17 cellular contexts compared by ENCODE assay signal in genomic region chr5:135660826-135661555, GRCh38.
A peak's percentile ranks its signal among the peaks of the same experiment; 100 is the strongest.
DNase-seq lines count a peak whose midpoint lies in the region; ATAC-seq, FAIRE-seq and TF ChIP-seq lines count a peak whose summit lies in the region.
"Had no signal": no experiment of that assay in that cellular context is flagged by ENCODE, and none has a peak within 500 bp of the region (broad histone marks: within the 10 kb centered on the region; RNA-seq: fewer than 3 reads in every experiment).

No MANE protein-coding gene starts in this region.

- H3K9me3 ChIP-seq in right lobe of liver, result no peaks in the 10 kb centered on the region
- no peaks in the 10 kb centered on the region for H3K9me3 ChIP-seq in HepG2 (ENCODE audit: low read length)
- H3K9me3 ChIP-seq in Caco-2, result peaks cover 5% of the 10 kb centered on the region; the same call in 1 of the 2 replicates

- H3K4me1 Mint-ChIP-seq in WTC11, result peaks cover 9% of the 10 kb centered on the region
- H3K4me1 Mint-ChIP-seq in Caco-2 (ENCODE audit: low read depth, unreplicated experiment), result no peaks in the 10 kb centered on the region
- H3K4me1 Mint-ChIP-seq: activated CD4-positive, alpha-beta T cell treated with anti-CD3 and anti-CD28 coated beads for 36 hours; stimulated activated effector memory CD8-positive, alpha-beta T cell treated with anti-CD3 and anti-CD28 coated beads, Interleukin-12 subunit alpha, Interleukin-12 subunit beta, amount 100 ng/mL, for 72 hours had no signal

- WGBS in right lobe of liver (ENCODE audit: insufficient coverage, low coverage, low lambda C conversion rate, missing lambda C conversion rate), result 25% methylated on average over 2 of the region's 3 CpGs
- WGBS in HepG2 (ENCODE audit: low lambda C conversion rate), result 60% methylated on average over 3 of the region's 3 CpGs

- TF ChIP-seq EP300 in HepG2 (IDR thresholded peaks at IDR 0.05; ENCODE audit: low read depth in 2 of 2, low read length in 2 of 2) (no peak), HepG2 (CRISPR knock-in tag; IDR thresholded peaks at IDR 0.05; ENCODE audit: borderline replicate concordance) (no peak)

- BruUV-seq in HepG2 (replicated peaks; lab: Mats Ljungman, UMichigan) (no TSS peak), Caco-2 (replicated peaks; lab: Mats Ljungman, UMichigan) (no TSS peak)

- DNase-seq in right lobe of liver, result no peak
- no peak for DNase-seq in HepG2 (ENCODE audit: low spot score)
- DNase-seq in WTC11 (ENCODE audit: low spot score), result no peak
- peak; percentile 34 for DNase-seq in kidney epithelial cell (ENCODE audit: low read depth)
- DNase-seq in HuH-7.5 (ENCODE audit: low spot score), result no peak
- DNase-seq in Caco-2, result no peak
- DNase-seq in occipital lobe (lab: John Stamatoyannopoulos, UW), result no peak
- no peak for DNase-seq in stimulated activated CD4-positive, alpha-beta T cell treated with anti-CD3 and anti-CD28 coated beads, Interleukin-15, amount 100 ng/mL, for 24 hours
- DNase-seq: activated CD4-positive, alpha-beta T cell treated with anti-CD3 and anti-CD28 coated beads for 36 hours; activated T-cell treated with anti-CD3 and anti-CD28 coated beads, Interleukin-2, amount 50 U/mL, for 4 hours; amniotic stem cell; dorsolateral prefrontal cortex; MM.1S; stimulated activated CD4-positive, alpha-beta T cell treated with anti-CD3 and anti-CD28 coated beads, Interleukin-1b, Interleukin-23, amount 100 ng/mL, for 48 hours had no signal

- H3K79me2 ChIP-seq in HepG2 (ENCODE audit: insufficient read depth, low read length), result no peaks in the 10 kb centered on the region

- CTCF ChIA-PET in HepG2 (lab: Yijun Ruan, JAX; ENCODE audit: low intra/inter-chr PET ratio, low total read pairs) (no interaction called here), WTC11 (lab: Charles Lee) (interaction anchor here (0.9 to 2.4 kb wide), 3 partner anchors 83 to 107 kb away, joined by 3 to 9 read pairs (median 6); partner anchors contain the start of gene CXCL14), Caco-2 (lab: Charles Lee) (no interaction called here)

- TF ChIP-seq POLR2A in right lobe of liver (IDR thresholded peaks at IDR 0.05) (no peak), HepG2 (IDR thresholded peaks at IDR 0.05; ENCODE audit: insufficient read depth in 1 of 2, low read depth in 2 of 2, low read length in 2 of 2) (no peak)

- H3K4me1 ChIP-seq in right lobe of liver, result no peaks in the 10 kb centered on the region
- H3K4me1 ChIP-seq in HepG2 (ENCODE audit: insufficient read depth, low read length), result no peaks in the 10 kb centered on the region
- H3K4me1 ChIP-seq in Caco-2, result peaks cover 17% of the 10 kb centered on the region

- POLR2A ChIA-PET in HepG2 (lab: Yijun Ruan, JAX), result no interaction called here
- POLR2A ChIA-PET in WTC11 (lab: Charles Lee), result no interaction called here
- POLR2A ChIA-PET in Caco-2 (lab: Charles Lee), result no interaction called here

- H3K27ac Mint-ChIP-seq in WTC11 (no peak overlapping the region), Caco-2 (ENCODE audit: unreplicated experiment) (no peak overlapping the region)
- H3K27ac Mint-ChIP-seq: activated CD4-positive, alpha-beta T cell treated with anti-CD3 and anti-CD28 coated beads for 36 hours; stimulated activated effector memory CD8-positive, alpha-beta T cell treated with anti-CD3 and anti-CD28 coated beads, Interleukin-12 subunit alpha, Interleukin-12 subunit beta, amount 100 ng/mL, for 72 hours had no signal

- no peak for TF ChIP-seq RAD21 in HepG2 (CRISPR knock-in tag; IDR thresholded peaks at IDR 0.05)

- H3K9ac ChIP-seq in HepG2 (ENCODE audit: insufficient read depth, low read depth, low read length), result no peak overlapping the region

- H3K36me3 ChIP-seq in right lobe of liver (no peaks in the 10 kb centered on the region), HepG2 (replicated peaks in 1 of 2; ENCODE audit: control insufficient read depth in 1 of 2, insufficient read depth in 2 of 2, low read length in 2 of 2) (no peaks in the 10 kb centered on the region), kidney epithelial cell (ENCODE audit: control insufficient read depth, insufficient read depth, low read length) (no peaks in the 10 kb centered on the region), Caco-2 (ENCODE audit: control insufficient read depth, insufficient read depth, low read length) (no peaks in the 10 kb centered on the region)

- peaks cover 21% of the 10 kb centered on the region for H3K9me3 Mint-ChIP-seq in WTC11
- H3K9me3 Mint-ChIP-seq in Caco-2 (ENCODE audit: unreplicated experiment), result peaks cover 12% of the 10 kb centered on the region

- no peak overlapping the region for H2AFZ ChIP-seq in HepG2 (ENCODE audit: low read length)

- H3K27me3 ChIP-seq in right lobe of liver (no peaks in the 10 kb centered on the region), HepG2 (ENCODE audit: control insufficient read depth in 1 of 2, insufficient read depth in 2 of 2, low read length in 2 of 2) (no peaks in the 10 kb centered on the region), kidney epithelial cell (ENCODE audit: control insufficient read depth, insufficient read depth, low read length) (peaks cover 5% of the 10 kb centered on the region), Caco-2 (replicated peaks; ENCODE audit: control insufficient read depth, insufficient read depth, low read length) (no peaks in the 10 kb centered on the region; the same call in 1 of the 2 replicates)
- H3K27me3 ChIP-seq: dorsolateral prefrontal cortex had no signal

- H3K4me3 ChIP-seq in right lobe of liver (no peak overlapping the region), HepG2 (replicated peaks in 1 of 3; ENCODE audit: insufficient read depth in 1 of 3, low read depth in 2 of 3, low read length in 3 of 3) (no peak overlapping the region), kidney epithelial cell (ENCODE audit: low read depth, low read length) (no peak overlapping the region), Caco-2 (ENCODE audit: low read depth, low read length) (no peak overlapping the region)
- H3K4me3 ChIP-seq: dorsolateral prefrontal cortex had no signal

- H3K36me3 Mint-ChIP-seq in WTC11, result peaks cover 15% of the 10 kb centered on the region
- H3K36me3 Mint-ChIP-seq in Caco-2 (ENCODE audit: insufficient read depth, unreplicated experiment), result no peaks in the 10 kb centered on the region
- H3K36me3 Mint-ChIP-seq: stimulated activated effector memory CD8-positive, alpha-beta T cell treated with anti-CD3 and anti-CD28 coated beads, Interleukin-12 subunit alpha, Interleukin-12 subunit beta, amount 100 ng/mL, for 72 hours had no signal

- H3K27ac ChIP-seq in right lobe of liver (no peak overlapping the region), HepG2 (ENCODE audit: extremely low read length, insufficient read depth, low read length) (no peak overlapping the region)
- H3K27ac ChIP-seq: dorsolateral prefrontal cortex, HL-60 had no signal

- ATAC-seq in right lobe of liver (peak; percentile 29 to 67 (median 54)), HepG2 (no peak), WTC11 (peak; percentile 60)
- ATAC-seq: activated CD4-positive, alpha-beta T cell treated with anti-CD3 and anti-CD28 coated beads for 36 hours; activated T-cell treated with anti-CD3 and anti-CD28 coated beads, Interleukin-2, amount 50 U/mL, for 4 hours; stimulated activated effector memory CD8-positive, alpha-beta T cell treated with anti-CD3 and anti-CD28 coated beads, Interleukin-12 subunit alpha, Interleukin-12 subunit beta, amount 100 ng/mL, for 72 hours had no signal

- no peaks in the 10 kb centered on the region for H4K20me1 ChIP-seq in HepG2 (ENCODE audit: insufficient read depth, low read length)

- H3K27me3 Mint-ChIP-seq in WTC11 (ENCODE audit: low read depth) (peaks cover 3% of the 10 kb centered on the region; the same call in 1 of the 2 replicates), Caco-2 (ENCODE audit: insufficient read depth, unreplicated experiment) (peaks cover 10% of the 10 kb centered on the region)

- no peak for FAIRE-seq in HepG2 (lab: Jason Lieb, UNC)
- FAIRE-seq: GM19239 had no signal

- H3K4me3 Mint-ChIP-seq in WTC11, result no peak overlapping the region
- no peak overlapping the region for H3K4me3 Mint-ChIP-seq in Caco-2 (ENCODE audit: unreplicated experiment)
- H3K4me3 Mint-ChIP-seq: activated CD4-positive, alpha-beta T cell treated with anti-CD3 and anti-CD28 coated beads for 36 hours; activated T-cell treated with anti-CD3 and anti-CD28 coated beads, Interleukin-2, amount 50 U/mL, for 4 hours; stimulated activated effector memory CD8-positive, alpha-beta T cell treated with anti-CD3 and anti-CD28 coated beads, Interleukin-12 subunit alpha, Interleukin-12 subunit beta, amount 100 ng/mL, for 72 hours had no signal

- in situ Hi-C loops in HepG2 (cut with HindIII; ENCODE audit: extremely low pct_ligation_motif_present, low pct_unique_long_range_greater_than_20kb), result no loop called here

- intact Hi-C loops in right lobe of liver (cut with DNase I) (no loop called here), HepG2 (cut with micrococcal nuclease; ENCODE audit: unreplicated experiment) (no loop called here), Caco-2 (cut with micrococcal nuclease; ENCODE audit: unreplicated experiment) (no loop called here)

- no peak overlapping the region for H3K4me2 ChIP-seq in HepG2 (ENCODE audit: low read depth, low read length)

- TF ChIP-seq CTCF in right lobe of liver (IDR thresholded peaks at IDR 0.05) (no peak), HepG2 (CRISPR knock-in tag; IDR thresholded peaks at IDR 0.05) (no peak), WTC11 (IDR thresholded peaks at IDR 0.05) (no peak), kidney epithelial cell (IDR thresholded peaks at IDR 0.05; ENCODE audit: insufficient read depth, low read length, poor library complexity, severe bottlenecking) (no peak), Caco-2 (IDR thresholded peaks at IDR 0.05; ENCODE audit: insufficient read depth in 1 of 2, low read depth in 1 of 2, low read length in 1 of 2, severe bottlenecking in 1 of 2, unreplicated experiment in 1 of 2) (no peak)

TF ChIP-seq in HepG2, 621 proteins besides CTCF, POLR2A, EP300 and RAD21 (continues in another document):
- TF ChIP-seq JUN (CRISPR knock-in tag; IDR thresholded peaks at IDR 0.05) (no peak), MTA1 (CRISPR knock-in tag; IDR thresholded peaks at IDR 0.05; ENCODE audit: borderline replicate concordance) (no peak), PRMT3 (CRISPR knock-in tag; IDR thresholded peaks at IDR 0.05; ENCODE audit: borderline replicate concordance, low read depth) (no peak)
- TF ChIP-seq, protein P1, sequence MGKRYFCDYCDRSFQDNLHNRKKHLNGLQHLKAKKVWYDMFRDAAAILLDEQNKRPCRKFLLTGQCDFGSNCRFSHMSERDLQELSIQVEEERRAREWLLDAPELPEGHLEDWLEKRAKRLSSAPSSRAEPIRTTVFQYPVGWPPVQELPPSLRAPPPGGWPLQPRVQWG (CRISPR knock-in tag; IDR thresholded peaks at IDR 0.05; ENCODE audit: borderline replicate concordance, low read depth), result no peak
